Comparison of ENCODE assay signal across 1 cellular context in genomic region chr6:30542915-30543314, GRCh38.
TF ChIP-seq lines count a peak whose summit lies in the region.

No MANE protein-coding gene starts in this region.

TF ChIP-seq in K562, 482 proteins besides CTCF, POLR2A, EP300 and RAD21:
- TF ChIP-seq MYNN (IDR thresholded peaks at IDR 0.05) (peak; percentile 48; the same call in 1 of the 2 replicates), MYNN (CRISPR knock-in tag; IDR thresholded peaks at IDR 0.05) (no peak), SUPT5H (IDR thresholded peaks at IDR 0.05) (no peak), RFX1 (IDR thresholded peaks at IDR 0.05) (peak; percentile 12; the same call in 1 of the 2 replicates), EWSR1 (IDR thresholded peaks at IDR 0.05; ENCODE audit: borderline replicate concordance, low read depth, partially characterized antibody) (no peak), POLR2B (IDR thresholded peaks at IDR 0.05; ENCODE audit: low read depth, partially characterized antibody) (peak; percentile 30)
